ENCODE assay signal across 10 cellular contexts in genomic region chr5:40406426-40407211, GRCh38.
DNase-seq lines count a peak whose midpoint lies in the region; ATAC-seq, FAIRE-seq and TF ChIP-seq lines count a peak whose summit lies in the region.
"Had no signal": no experiment of that assay in that cellular context is flagged by ENCODE, and none has a peak within 500 bp of the region (broad histone marks: within the 10 kb centered on the region; RNA-seq: fewer than 3 reads in every experiment).

No MANE protein-coding gene starts in this region.

- no peak overlapping the region for H2AK9ac ChIP-seq in IMR-90 (replicated peaks; ENCODE audit: low read depth, low read length, poor library complexity)

- no peak for TF ChIP-seq CTCF in IMR-90 (conservative IDR thresholded peaks at IDR 0.05; ENCODE audit: low read depth, low read length)

- H3K36me3 Mint-ChIP-seq in activated naive CD8-positive, alpha-beta T cell treated with anti-CD3 and anti-CD28 coated beads, Interleukin-2, amount 50 U/mL, for 24 hours (ENCODE audit: low read depth) = peaks cover 13% of the 10 kb centered on the region

- no CpG with 5 or more reads among the region's 8 CpGs for WGBS in IMR-90 (ENCODE audit: extremely low coverage in 2 of 2, insufficient read length in 1 of 2), 2 experiments
- no CpG with 5 or more reads among the region's 8 CpGs for WGBS in trophoblast cell (ENCODE audit: extremely low coverage, insufficient coverage, insufficient read length)

- ATAC-seq in GM19324 (IDR thresholded peaks at IDR 0.05; ENCODE audit: low FRiP score, unreplicated experiment) = peak; percentile 46
- ATAC-seq in IMR-90 (ENCODE audit: low read depth) = no peak
- ATAC-seq in activated naive CD8-positive, alpha-beta T cell treated with anti-CD3 and anti-CD28 coated beads, Interleukin-2, amount 50 U/mL, for 24 hours = no peak
- no peak for ATAC-seq in GM21737 (IDR thresholded peaks at IDR 0.05; ENCODE audit: unreplicated experiment)
- ATAC-seq: Panc1 had no signal

- H3K56ac ChIP-seq in IMR-90 (ENCODE audit: extremely low read depth, insufficient read depth, low read length) = no peak overlapping the region

- no peak overlapping the region for H4K91ac ChIP-seq in IMR-90 (ENCODE audit: insufficient read depth, low read depth, low read length)
- H4K91ac ChIP-seq in trophoblast cell (ENCODE audit: low read depth, low read length) = no peak overlapping the region

- H3K4me3 ChIP-seq in IMR-90 (ENCODE audit: insufficient read depth, low read depth, low read length) = no peak overlapping the region
- H3K4me3 ChIP-seq in trophoblast cell (ENCODE audit: low read depth, low read length) = no peak overlapping the region
- H3K4me3 ChIP-seq: cardiac muscle cell had no signal

- H3K27me3 Mint-ChIP-seq in activated naive CD8-positive, alpha-beta T cell treated with anti-CD3 and anti-CD28 coated beads, Interleukin-2, amount 50 U/mL, for 24 hours = no peaks in the 10 kb centered on the region

- dilution Hi-C loops in IMR-90 (cut with HindIII; ENCODE audit: low sequenced_read_pairs, unreplicated experiment) = no loop called here

- no peaks in the 10 kb centered on the region for H3K27me3 ChIP-seq in IMR-90 (ENCODE audit: control insufficient read depth, insufficient read depth, low read length)
- no peaks in the 10 kb centered on the region for H3K27me3 ChIP-seq in trophoblast cell (ENCODE audit: insufficient read depth, low read length)
- H3K27me3 ChIP-seq: cardiac muscle cell had no signal

- H3K9me1 ChIP-seq in IMR-90 (ENCODE audit: insufficient read depth, low read length) = peaks cover 8% of the 10 kb centered on the region; the same call in 1 of the 2 replicates

- no TSS peak for BruUV-seq in IMR-90 (replicated peaks; lab: Mats Ljungman, UMichigan)

- peak overlapping the region; percentile 95 for H3K27ac Mint-ChIP-seq in activated naive CD8-positive, alpha-beta T cell treated with anti-CD3 and anti-CD28 coated beads, Interleukin-2, amount 50 U/mL, for 24 hours

- H3K4me1 ChIP-seq in IMR-90 (ENCODE audit: control insufficient read depth, insufficient read depth, low read length) = peaks cover 4% of the 10 kb centered on the region
- H3K4me1 ChIP-seq in trophoblast cell (ENCODE audit: control insufficient read depth in 1 of 2, insufficient read depth in 2 of 2, low read length in 2 of 2) = peaks cover 12 to 18% of the 10 kb centered on the region in 2 experiments

- H3K4ac ChIP-seq in IMR-90 (ENCODE audit: low read depth, low read length) (no peak overlapping the region), trophoblast cell (ENCODE audit: low read depth, low read length) (no peak overlapping the region)

- H3K27ac ChIP-seq in IMR-90 (ENCODE audit: insufficient read depth, low read length) (no peak overlapping the region), trophoblast cell (ENCODE audit: low read depth, low read length) (peak overlapping the region; percentile 48)
- H3K27ac ChIP-seq: cardiac muscle cell had no signal

- no peaks in the 10 kb centered on the region for H3K79me2 ChIP-seq in trophoblast cell (ENCODE audit: control insufficient read depth, insufficient read depth, low read length, poor library complexity)

- no peak overlapping the region for H2AK5ac ChIP-seq in IMR-90 (ENCODE audit: low read depth, low read length)
- no peak overlapping the region for H2AK5ac ChIP-seq in trophoblast cell (ENCODE audit: low read length)

- intact Hi-C loops in IMR-90 (cut with micrococcal nuclease) = no loop called here

- H2BK5ac ChIP-seq in IMR-90 (ENCODE audit: low read depth, low read length, poor library complexity, severe bottlenecking) = no peak overlapping the region
- H2BK5ac ChIP-seq in trophoblast cell (ENCODE audit: low read depth, low read length, poor library complexity) = no peak overlapping the region

- peak overlapping the region in 1 of 2 experiments; percentile 65; a peak in 2 of 4 replicates for H4K8ac ChIP-seq in IMR-90 (ENCODE audit: low read depth in 2 of 2, low read length in 2 of 2)
- peak overlapping the region; percentile 66 for H4K8ac ChIP-seq in trophoblast cell (ENCODE audit: low read depth, low read length)

- no peak for FAIRE-seq in RCC 7860 (lab: Jason Lieb, UNC)

- no peaks in the 10 kb centered on the region for H4K20me1 ChIP-seq in IMR-90 (ENCODE audit: insufficient read depth, low read length)

- peaks cover 92% of the 10 kb centered on the region for H3K4me1 Mint-ChIP-seq in activated naive CD8-positive, alpha-beta T cell treated with anti-CD3 and anti-CD28 coated beads, Interleukin-2, amount 50 U/mL, for 24 hours

- peaks cover 5% of the 10 kb centered on the region for H3K9me3 Mint-ChIP-seq in activated naive CD8-positive, alpha-beta T cell treated with anti-CD3 and anti-CD28 coated beads, Interleukin-2, amount 50 U/mL, for 24 hours

- in situ Hi-C loops in IMR-90 (cut with MboI; ENCODE audit: low sequenced_read_pairs) = no loop called here

- peak overlapping the region; percentile 73 for H2BK12ac ChIP-seq in trophoblast cell (ENCODE audit: low read length)

- DNase-seq in IMR-90 = no peak
- DNase-seq in activated naive CD8-positive, alpha-beta T cell treated with anti-CD3 and anti-CD28 coated beads, Interleukin-2, amount 50 U/mL, for 24 hours = no peak
- DNase-seq in trophoblast cell = no peak
- DNase-seq in occipital lobe (lab: John Stamatoyannopoulos, UW) = no peak
- DNase-seq in RCC 7860 (ENCODE audit: low spot score) = no peak
- no peak for DNase-seq in HuH-7 (ENCODE audit: low spot score)

- H3K23ac ChIP-seq in IMR-90 (ENCODE audit: low read depth, low read length) (no peak overlapping the region), trophoblast cell (ENCODE audit: low read length) (no peak overlapping the region)

- H2BK20ac ChIP-seq in IMR-90 (ENCODE audit: low read depth, low read length) = 0 out of 2 replicates have a peak overlapping the region, but pooled peaks have one; percentile 14

- H3K14ac ChIP-seq in IMR-90 (replicated peaks; ENCODE audit: low read depth, low read length) (no peak overlapping the region; the same call in 1 of the 2 replicates), trophoblast cell (ENCODE audit: low read length) (no peak overlapping the region)

- CTCF ChIA-PET in IMR-90 (lab: Yijun Ruan, JAX) = no interaction called here

- H3K79me1 ChIP-seq in IMR-90 (ENCODE audit: low read depth in 1 of 2, low read length in 2 of 2) = no peaks in the 10 kb centered on the region
- H3K79me1 ChIP-seq in trophoblast cell (ENCODE audit: low read length) = peaks cover 3% of the 10 kb centered on the region

- H3K4me2 ChIP-seq in IMR-90 (ENCODE audit: low read depth, low read length) (no peak overlapping the region), trophoblast cell (ENCODE audit: low read length) (no peak overlapping the region)

- H3K9ac ChIP-seq in IMR-90 (ENCODE audit: low read depth, low read length) (no peak overlapping the region), trophoblast cell (ENCODE audit: low read length) (no peak overlapping the region)

- H2BK120ac ChIP-seq in IMR-90 (ENCODE audit: low read depth, low read length) = peak overlapping the region; percentile 30; the same call in 1 of the 2 replicates
- no peak overlapping the region for H2BK120ac ChIP-seq in trophoblast cell (ENCODE audit: insufficient read depth, low read length, poor library complexity)

- peak overlapping the region; percentile 50 for H3K4me3 Mint-ChIP-seq in activated naive CD8-positive, alpha-beta T cell treated with anti-CD3 and anti-CD28 coated beads, Interleukin-2, amount 50 U/mL, for 24 hours

- H4K12ac ChIP-seq in trophoblast cell (ENCODE audit: low read depth, low read length) = no peak overlapping the region

- peak overlapping the region; percentile 50; the same call in 1 of the 3 replicates for H2BK15ac ChIP-seq in IMR-90 (ENCODE audit: low read depth, low read length)

- TF ChIP-seq RAD21 in IMR-90 (IDR thresholded peaks at IDR 0.05; ENCODE audit: low read length) = no peak

- H4K5ac ChIP-seq in IMR-90 (ENCODE audit: low read depth, low read length) = peak overlapping the region; percentile 81; the same call in 1 of the 2 replicates

- H3K9me3 ChIP-seq in IMR-90 (ENCODE audit: control insufficient read depth, insufficient read depth, low read length) (no peaks in the 10 kb centered on the region), trophoblast cell (ENCODE audit: insufficient read depth, low read depth, low read length) (no peaks in the 10 kb centered on the region)

- no peak for TF ChIP-seq POLR2A in IMR-90 (IDR thresholded peaks at IDR 0.05; ENCODE audit: low read depth, low read length)

- POLR2A ChIA-PET in IMR-90 (lab: Charles Lee; ENCODE audit: unreplicated experiment) = no interaction called here

- no peaks in the 10 kb centered on the region for H3K36me3 ChIP-seq in IMR-90 (ENCODE audit: control insufficient read depth, insufficient read depth, low read length)
- no peaks in the 10 kb centered on the region for H3K36me3 ChIP-seq in trophoblast cell (ENCODE audit: control insufficient read depth in 1 of 2, insufficient read depth in 2 of 2, low read length in 2 of 2)
- H3K36me3 ChIP-seq: cardiac muscle cell had no signal

- H3K18ac ChIP-seq in IMR-90 (ENCODE audit: low read depth, low read length) (peak overlapping the region; percentile 5; the same call in 1 of the 2 replicates), trophoblast cell (ENCODE audit: low read length) (no peak overlapping the region)

- H2AFZ ChIP-seq in IMR-90 (replicated peaks; ENCODE audit: low read length, poor library complexity) (peak overlapping the region; percentile 78), trophoblast cell (ENCODE audit: insufficient read depth, low read length, poor library complexity) (no peak overlapping the region)

TF ChIP-seq in IMR-90, 13 proteins besides CTCF, POLR2A, EP300 and RAD21 (continues in another document):
- TF ChIP-seq FOS (IDR thresholded peaks at IDR 0.05; ENCODE audit: low read depth, low read length) (no peak), CHD1 (IDR thresholded peaks at IDR 0.05; ENCODE audit: low read depth, low read length) (no peak), CEBPB (IDR thresholded peaks at IDR 0.05; ENCODE audit: low read depth, low read length) (no peak), RCOR1 (IDR thresholded peaks at IDR 0.05; ENCODE audit: insufficient replicate concordance, low read length) (no peak), MAZ (IDR thresholded peaks at IDR 0.05; ENCODE audit: borderline replicate concordance, low read depth, low read length) (no peak), USF2 (IDR thresholded peaks at IDR 0.05; ENCODE audit: low read depth, low read length) (no peak), BHLHE40 (IDR thresholded peaks at IDR 0.05; ENCODE audit: low read depth, low read length) (no peak)
